ENCODE assay signal across 38 cellular contexts in the genomic region with DNA sequence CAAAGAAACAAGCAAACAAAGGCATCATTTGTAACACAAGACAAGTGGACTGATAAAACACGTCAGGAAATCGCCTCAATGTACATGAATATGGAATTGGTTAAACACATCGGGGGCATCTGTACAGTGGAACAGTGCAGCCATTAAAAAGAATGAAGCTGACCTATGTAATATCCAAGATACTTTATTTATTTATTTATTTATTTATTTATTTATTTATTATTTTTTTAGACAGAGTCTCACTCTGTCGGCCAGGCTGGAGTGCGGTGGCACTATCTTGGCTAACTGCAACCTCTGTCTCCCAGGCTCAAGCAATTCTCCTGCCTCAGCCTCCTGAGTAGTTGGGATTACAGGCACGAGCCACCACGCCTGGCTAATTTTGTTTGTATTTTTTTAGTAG.
"Had no signal": no experiment of that assay in that cellular context is flagged by ENCODE, and none has a peak within 500 bp of the region (broad histone marks: within the 10 kb centered on the region; RNA-seq: fewer than 3 reads in every experiment).

No MANE protein-coding gene starts in this region.

- ATAC-seq: activated CD4-positive, alpha-beta T cell treated with anti-CD3 and anti-CD28 coated beads for 36 hours; activated CD4-positive, CD25-positive, alpha-beta regulatory T cell treated with anti-CD3 and anti-CD28 coated beads, Interleukin-2, amount 50 U/mL, for 24 hours; activated CD8-positive, alpha-beta memory T cell treated with anti-CD3 and anti-CD28 coated beads, Interleukin-2, amount 10 ng/mL, durations not matched to agents 7 days and 5 days; activated CD8-positive, alpha-beta T cell treated with anti-CD3 and anti-CD28 coated beads, Interleukin-2, amount 10 ng/mL, durations not matched to agents 7 days and 5 days; activated naive CD4-positive, alpha-beta T cell treated with anti-CD3 and anti-CD28 coated beads, Interleukin-2, amount 50 U/mL, for 72 hours; activated T-cell treated with anti-CD3 and anti-CD28 coated beads, Interleukin-2, amount 50 U/mL, for 4 hours; activated T-cell treated with anti-CD3 and anti-CD28 coated beads, Interleukin-2, amount 50 U/mL, for 72 hours; activated T-helper 17 cell treated with anti-CD3 and anti-CD28 coated beads, Interleukin-2, amount 50 U/mL, for 72 hours; body of pancreas; WTC11 had no signal

- H3K4me1 ChIP-seq: adrenal gland had no signal

- H3K9me3 ChIP-seq: adrenal gland, body of pancreas, breast epithelium had no signal

- H3K27ac ChIP-seq: adrenal gland, body of pancreas, brain microvascular endothelial cell, WERI-Rb-1 had no signal

- H3K27me3 ChIP-seq: adrenal gland, body of pancreas, brain microvascular endothelial cell, breast epithelium had no signal

- H3K36me3 ChIP-seq: adrenal gland, brain microvascular endothelial cell, breast epithelium, WERI-Rb-1 had no signal

- H3K4me3 ChIP-seq: adrenal gland, body of pancreas, breast epithelium had no signal

- DNase-seq: activated CD4-positive, alpha-beta memory T cell treated with anti-CD3 and anti-CD28 coated beads, Interleukin-2, amount 10 ng/mL, durations not matched to agents 7 days and 5 days; activated CD4-positive, alpha-beta T cell treated with anti-CD3 and anti-CD28 coated beads for 1 hour; activated CD4-positive, alpha-beta T cell treated with anti-CD3 and anti-CD28 coated beads for 36 hours; activated CD4-positive, alpha-beta T cell treated with anti-CD3 and anti-CD28 coated beads for 48 hours; activated CD4-positive, alpha-beta T cell treated with anti-CD3 and anti-CD28 coated beads, Interleukin-2, amount 10 ng/mL, durations not matched to agents 7 days and 5 days; activated CD4-positive, alpha-beta T cell treated with anti-CD3 and anti-CD28 coated beads, Interleukin-2, amount 50 U/mL, for 48 hours; activated CD4-positive, CD25-positive, alpha-beta regulatory T cell; activated CD8-positive, alpha-beta memory T cell treated with anti-CD3 and anti-CD28 coated beads for 24 hours; activated CD8-positive, alpha-beta memory T cell treated with anti-CD3 and anti-CD28 coated beads, Interleukin-2, amount 10 ng/mL, durations not matched to agents 7 days and 5 days; activated CD8-positive, alpha-beta T cell treated with anti-CD3 and anti-CD28 coated beads, Interleukin-2, amount 10 ng/mL, durations not matched to agents 7 days and 5 days; activated effector memory CD4-positive, alpha-beta T cell treated with anti-CD3 and anti-CD28 coated beads, Interleukin-2, amount 50 U/mL, for 16 hours; activated gamma-delta T cell treated with Interleukin-2 at 50 U/mL for 16 hours; activated naive CD4-positive, alpha-beta T cell; activated naive CD4-positive, alpha-beta T cell treated with anti-CD3 and anti-CD28 coated beads for 36 hours; activated naive CD4-positive, alpha-beta T cell treated with anti-CD3 and anti-CD28 coated beads, Interleukin-2, amount 50 U/mL, for 16 hours; activated naive CD8-positive, alpha-beta T cell treated with anti-CD3 and anti-CD28 coated beads for 36 hours; activated T-cell treated with anti-CD3 and anti-CD28 coated beads for 4 hours; activated T-cell treated with anti-CD3 and anti-CD28 coated beads, Interleukin-2, amount 50 U/mL, for 1 hour; activated T-cell treated with anti-CD3 and anti-CD28 coated beads, Interleukin-2, amount 50 U/mL, for 4 hours; activated T-cell treated with anti-CD3 and anti-CD28 coated beads, Interleukin-2, amount 50 U/mL, for 72 hours; adrenal gland; amniotic stem cell; aorta; body of pancreas; brain microvascular endothelial cell; central memory CD4-positive, alpha-beta T cell; SW 1271; T-helper 1 cell; T-helper 2 cell; T-helper 9 cell; WERI-Rb-1 had no signal

- FAIRE-seq: astrocyte, TTC549 had no signal
